19 cellular contexts compared by ENCODE assay signal in the genomic region with DNA sequence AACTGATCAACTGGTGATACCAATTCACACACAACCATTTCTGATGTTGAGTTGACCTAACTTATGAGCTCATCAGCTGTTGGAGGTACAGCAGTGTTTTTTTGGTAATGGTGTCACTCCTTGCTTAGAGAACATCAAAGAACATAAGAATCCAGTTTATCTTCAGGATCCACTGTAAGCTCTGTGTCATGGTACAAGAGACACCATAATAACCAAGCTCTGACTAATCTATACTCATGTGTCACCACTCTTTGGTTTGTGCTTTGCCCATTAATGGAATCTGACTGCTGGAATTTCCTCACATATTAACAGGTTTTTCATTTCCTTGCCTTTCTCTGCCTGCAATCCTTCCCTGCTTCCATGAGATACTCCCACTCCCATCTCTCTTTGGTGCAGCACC.
A peak's percentile ranks its signal among the peaks of the same experiment; 100 is the strongest.
DNase-seq lines count a peak whose midpoint lies in the region; ATAC-seq, FAIRE-seq and TF ChIP-seq lines count a peak whose summit lies in the region.
"Had no signal": no experiment of that assay in that cellular context is flagged by ENCODE, and none has a peak within 500 bp of the region (broad histone marks: within the 10 kb centered on the region; RNA-seq: fewer than 3 reads in every experiment).

No MANE protein-coding gene starts in this region.

- H3K36me3 Mint-ChIP-seq in astrocyte (ENCODE audit: low read depth, unreplicated experiment), result no peaks in the 10 kb centered on the region
- no peaks in the 10 kb centered on the region for H3K36me3 Mint-ChIP-seq in naive thymus-derived CD8-positive, alpha-beta T cell
- H3K36me3 Mint-ChIP-seq: CD14-positive monocyte; CD8-positive, alpha-beta T cell had no signal

- peak overlapping the region; percentile 19 for H3K27ac Mint-ChIP-seq in astrocyte (ENCODE audit: unreplicated experiment)
- H3K27ac Mint-ChIP-seq in naive thymus-derived CD8-positive, alpha-beta T cell, result no peak overlapping the region
- H3K27ac Mint-ChIP-seq: CD14-positive monocyte; CD8-positive, alpha-beta T cell had no signal

- no peak overlapping the region for H3K9ac ChIP-seq in astrocyte (ENCODE audit: low read length)
- H3K9ac ChIP-seq: GM23248 had no signal

- H3K27ac ChIP-seq in astrocyte (ENCODE audit: low read depth, low read length) (no peak overlapping the region), substantia nigra (ENCODE audit: low read depth, low read length, poor library complexity, severe bottlenecking) (no peak overlapping the region)
- H3K27ac ChIP-seq: A549, GM23248 had no signal

- H4K20me1 ChIP-seq in astrocyte (ENCODE audit: insufficient read depth, low read length), result no peaks in the 10 kb centered on the region

- TF ChIP-seq CTCF in astrocyte (IDR thresholded peaks at IDR 0.05; ENCODE audit: insufficient read depth, low read depth, low read length), result no peak

- no peak for ATAC-seq in naive thymus-derived CD8-positive, alpha-beta T cell
- no peak for ATAC-seq in HG03025 (IDR thresholded peaks at IDR 0.05; ENCODE audit: low FRiP score, unreplicated experiment)
- ATAC-seq: A549; CD8-positive, alpha-beta T cell; GM12878; HCT116 had no signal

- H3K4me2 ChIP-seq in astrocyte (ENCODE audit: low read length), result no peak overlapping the region
- H3K4me2 ChIP-seq: A549 had no signal

- no peaks in the 10 kb centered on the region for H3K79me2 ChIP-seq in astrocyte (ENCODE audit: insufficient read depth, low read length)

- no peak for FAIRE-seq in astrocyte (lab: Jason Lieb, UNC)
- FAIRE-seq: A549, D721Med, GM12878, H54 had no signal

- no peaks in the 10 kb centered on the region for H3K27me3 Mint-ChIP-seq in astrocyte (ENCODE audit: low read depth, unreplicated experiment)
- no peaks in the 10 kb centered on the region for H3K27me3 Mint-ChIP-seq in naive thymus-derived CD8-positive, alpha-beta T cell

- POLR2A ChIA-PET in naive thymus-derived CD8-positive, alpha-beta T cell (lab: Charles Lee), result no interaction called here

- H3K4me3 Mint-ChIP-seq in astrocyte (ENCODE audit: unreplicated experiment), result no peak overlapping the region
- no peak overlapping the region for H3K4me3 Mint-ChIP-seq in naive thymus-derived CD8-positive, alpha-beta T cell
- H3K4me3 Mint-ChIP-seq: CD14-positive monocyte; CD8-positive, alpha-beta T cell had no signal

- peaks cover 11% of the 10 kb centered on the region for H3K4me1 Mint-ChIP-seq in astrocyte (ENCODE audit: low read depth, unreplicated experiment)
- H3K4me1 Mint-ChIP-seq in naive thymus-derived CD8-positive, alpha-beta T cell, result no peaks in the 10 kb centered on the region
- H3K4me1 Mint-ChIP-seq: CD14-positive monocyte had no signal

- H3K9me3 ChIP-seq in astrocyte (ENCODE audit: insufficient read depth, low read depth, low read length), result no peaks in the 10 kb centered on the region
- H3K9me3 ChIP-seq: A549 had no signal

- DNase-seq in ELR (ENCODE audit: low read depth), result peak; percentile 39
- DNase-seq in astrocyte (ENCODE audit: low read depth), result no peak
- peak; percentile 11 for DNase-seq in glomerular visceral epithelial cell (ENCODE audit: extremely low spot score)
- DNase-seq in substantia nigra (lab: John Stamatoyannopoulos, UW), result no peak
- no peak for DNase-seq in naive thymus-derived CD8-positive, alpha-beta T cell
- DNase-seq in NCI-H146 (lab: John Stamatoyannopoulos, UW), result no peak
- DNase-seq: CD8-positive, alpha-beta T cell; COR-L47; DMS153; DMS79 treated with DMSO at 0.1 percent for 48 hours; GM23248; IMR-90 had no signal

- no peaks in the 10 kb centered on the region for H3K27me3 ChIP-seq in astrocyte (ENCODE audit: insufficient read depth, low read length)

- no peaks in the 10 kb centered on the region for H3K4me1 ChIP-seq in astrocyte (ENCODE audit: insufficient read depth, low read length)
- H3K4me1 ChIP-seq: A549 had no signal

- H3K36me3 ChIP-seq in astrocyte (ENCODE audit: insufficient read depth, low read length), result no peaks in the 10 kb centered on the region

- no peak overlapping the region for H3K4me3 ChIP-seq in astrocyte (ENCODE audit: insufficient read depth, low read depth, low read length)
- H3K4me3 ChIP-seq: A549, GM12878, GM23248 had no signal

- no peak overlapping the region for H2AFZ ChIP-seq in astrocyte (ENCODE audit: low read depth, low read length)
- H2AFZ ChIP-seq: GM23248 had no signal

- H3K9me3 Mint-ChIP-seq in astrocyte (ENCODE audit: unreplicated experiment), result no peaks in the 10 kb centered on the region
- H3K9me3 Mint-ChIP-seq in naive thymus-derived CD8-positive, alpha-beta T cell, result peaks cover 0 to 23% (median 2%) of the 10 kb centered on the region in 9 donors

Comparison
In these comparisons a context has a peak if more than half of its experiments do, and no peak if none do; other contexts are left out.
1. DNase-seq: peak in ELR (single experiment) and glomerular visceral epithelial cell (single experiment); none in astrocyte (single experiment), substantia nigra (0 of 49), naive thymus-derived CD8-positive, alpha-beta T cell (0 of 10) and NCI-H146 (single experiment).